ENCODE assay signal across 24 cellular contexts in the genomic region with DNA sequence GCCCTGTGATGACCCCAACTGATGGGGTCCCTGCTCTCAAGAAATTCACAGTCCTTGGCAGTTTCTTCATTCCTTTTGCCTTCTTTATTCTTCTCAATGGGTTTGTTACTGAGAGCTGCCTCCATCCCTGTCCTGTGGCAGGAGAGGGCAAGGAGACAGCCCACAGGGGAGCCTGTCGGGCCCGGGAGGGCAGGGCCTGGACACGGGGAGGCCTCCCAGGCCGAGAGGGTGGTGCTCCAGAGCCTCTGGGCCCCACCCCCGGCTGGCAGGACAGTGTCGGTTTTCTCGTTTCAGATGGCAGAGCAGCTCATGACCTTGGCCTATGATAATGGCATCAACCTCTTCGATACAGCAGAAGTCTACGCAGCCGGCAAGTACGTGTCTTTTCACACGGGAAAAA.
"Had no signal": no experiment of that assay in that cellular context is flagged by ENCODE, and none has a peak within 500 bp of the region (broad histone marks: within the 10 kb centered on the region; RNA-seq: fewer than 3 reads in every experiment).

No MANE protein-coding gene starts in this region.

- H3K27ac Mint-ChIP-seq: mesothelial cell of epicardium; naive B cell; natural killer cell treated with Interleukin-12 subunit alpha and Interleukin-12 subunit beta and Interleukin-15 and Interleukin-18, amount 100 ng/mL, for 72 hours; progenitor cell of endocrine pancreas; stimulated activated effector memory CD8-positive, alpha-beta T cell treated with anti-CD3 and anti-CD28 coated beads, Interleukin-12 subunit alpha, Interleukin-12 subunit beta, amount 100 ng/mL, for 72 hours; stimulated activated naive CD8-positive, alpha-beta T cell treated with anti-CD3 and anti-CD28 coated beads, Interleukin-15, Interleukin-2, amounts not matched to agents 100 ng/mL and 50 ng/mL, for 24 hours; type B pancreatic cell had no signal

- H3K4me3 Mint-ChIP-seq: immature natural killer cell; mesothelial cell of epicardium; naive B cell; natural killer cell treated with Interleukin-12 subunit alpha and Interleukin-12 subunit beta and Interleukin-15 and Interleukin-18, amount 100 ng/mL, for 72 hours; stimulated activated effector memory CD8-positive, alpha-beta T cell treated with anti-CD3 and anti-CD28 coated beads, Interleukin-12 subunit alpha, Interleukin-12 subunit beta, amount 100 ng/mL, for 72 hours; stimulated activated naive CD8-positive, alpha-beta T cell treated with anti-CD3 and anti-CD28 coated beads, Interleukin-15, Interleukin-2, amounts not matched to agents 100 ng/mL and 50 ng/mL, for 24 hours; type B pancreatic cell had no signal

- H3K36me3 Mint-ChIP-seq: mesothelial cell of epicardium; natural killer cell treated with Interleukin-12 subunit alpha and Interleukin-12 subunit beta and Interleukin-15 and Interleukin-18, amount 100 ng/mL, for 72 hours; type B pancreatic cell had no signal

- FAIRE-seq: islet of Langerhans, kidney, small intestine had no signal

- H3K36me3 ChIP-seq: ovary, right atrium auricular region, sigmoid colon, suprapubic skin, tibial nerve, uterus had no signal

- H3K27me3 Mint-ChIP-seq: naive B cell; natural killer cell treated with Interleukin-12 subunit alpha and Interleukin-12 subunit beta and Interleukin-15 and Interleukin-18, amount 100 ng/mL, for 72 hours; stimulated activated naive CD8-positive, alpha-beta T cell treated with anti-CD3 and anti-CD28 coated beads, Interleukin-15, Interleukin-2, amounts not matched to agents 100 ng/mL and 50 ng/mL, for 24 hours had no signal

- H3K27ac ChIP-seq: left lung, lower lobe of right lung, ovary, right atrium auricular region, spleen, suprapubic skin, uterus had no signal

- H3K9me3 ChIP-seq: left lung, lower lobe of right lung, ovary, right atrium auricular region, sigmoid colon, spleen, suprapubic skin, tibial nerve, uterus had no signal

- H3K4me1 Mint-ChIP-seq: mesothelial cell of epicardium had no signal

- H3K9me3 Mint-ChIP-seq: immature natural killer cell; mesothelial cell of epicardium; naive B cell; natural killer cell treated with Interleukin-12 subunit alpha and Interleukin-12 subunit beta and Interleukin-15 and Interleukin-18, amount 100 ng/mL, for 72 hours; stimulated activated effector memory CD8-positive, alpha-beta T cell treated with anti-CD3 and anti-CD28 coated beads, Interleukin-12 subunit alpha, Interleukin-12 subunit beta, amount 100 ng/mL, for 72 hours; stimulated activated naive CD8-positive, alpha-beta T cell treated with anti-CD3 and anti-CD28 coated beads, Interleukin-15, Interleukin-2, amounts not matched to agents 100 ng/mL and 50 ng/mL, for 24 hours; type B pancreatic cell had no signal

- DNase-seq: immature natural killer cell; kidney; left colon; lower lobe of right lung; mammary epithelial cell; naive B cell; ovary; sigmoid colon; spleen; stimulated activated CD4-positive, alpha-beta T cell treated with anti-CD3 and anti-CD28 coated beads, Interleukin-4, amount 100 ng/mL, for 24 hours; stimulated activated naive CD4-positive, alpha-beta T cell had no signal

- H3K4me3 ChIP-seq: left lung, lower lobe of right lung, ovary, right atrium auricular region, sigmoid colon, spleen, suprapubic skin, tibial nerve, uterus had no signal

- H3K4me1 ChIP-seq: uterus had no signal

- ATAC-seq: left colon; natural killer cell treated with Interleukin-12 subunit alpha and Interleukin-12 subunit beta and Interleukin-15 and Interleukin-18, amount 100 ng/mL, for 72 hours; stimulated activated effector memory CD8-positive, alpha-beta T cell treated with anti-CD3 and anti-CD28 coated beads, Interleukin-12 subunit alpha, Interleukin-12 subunit beta, amount 100 ng/mL, for 72 hours had no signal

- H3K27me3 ChIP-seq: left lung, ovary, right atrium auricular region, sigmoid colon, spleen, suprapubic skin, tibial nerve, uterus had no signal
